8 cellular contexts compared by ENCODE assay signal in genomic region chr7:151110941-151111645, GRCh38. TPM values are rescaled to one million over a fixed set of nuclear protein-coding genes. Genes with fewer than 3 reads are reported as not detected.
DNase-seq lines count a peak whose midpoint lies in the region; ATAC-seq and TF ChIP-seq lines count a peak whose summit lies in the region.

No MANE protein-coding gene starts in this region.

- no peak overlapping the region for H2AFZ ChIP-seq in HCT116 (ENCODE audit: low read depth, low read length, poor library complexity, severe bottlenecking)

- no peak for TF ChIP-seq RAD21 in HCT116 (IDR thresholded peaks at IDR 0.05; ENCODE audit: low read depth)

- peak in 2 of 3 experiments; percentile 86 to 88; a peak in 4 of 6 replicates for TF ChIP-seq CTCF in HCT116 (IDR thresholded peaks at IDR 0.05 in 2 of 3, conservative IDR thresholded peaks at IDR 0.05 in 1 of 3; ENCODE audit: borderline replicate concordance in 1 of 3, insufficient read depth in 1 of 3, low read depth in 2 of 3, low read length in 2 of 3)

- peaks cover 78% of the 10 kb centered on the region for H3K79me2 ChIP-seq in HCT116 (ENCODE audit: insufficient read depth, low read length)

- CTCF ChIA-PET in HCT116 (lab: Charles Lee): interaction anchor here (0.7 to 4.5 kb wide), 17 partner anchors 13 to 231 kb away, joined by 3 to 25 read pairs (median 5); partner anchors contain the start of genes ABCB8, ATG9B, FASTK and GBX1

- no peak overlapping the region; the same call in 1 of the 2 replicates for H3K4me2 ChIP-seq in HCT116 (ENCODE audit: low read length)

- peak overlapping the region; percentile 17; the same call in 1 of the 2 replicates for H3K27ac ChIP-seq in HCT116 (ENCODE audit: low read depth, low read length)

- POLR2A ChIA-PET in HCT116 (lab: Charles Lee): interaction anchor here (0.6 kb wide), 1 partner anchor 332 kb away, joined by 3 read pairs; no protein-coding TSS in a partner anchor

- no peaks in the 10 kb centered on the region for H3K36me3 ChIP-seq in HCT116 (ENCODE audit: control insufficient read depth in 1 of 2, insufficient read depth in 2 of 2, low read length in 2 of 2)

- no TSS peak for BruUV-seq in HCT116 (replicated peaks; lab: Mats Ljungman, UMichigan)

- RAD21 ChIA-PET in HCT116 (lab: Charles Lee; ENCODE audit: low non-redundant PET in 1 of 2, low total read pairs in 2 of 2, uncharacterized antibody in 2 of 2, unreplicated experiment in 2 of 2): interaction anchor here (0.5 to 1.3 kb wide), 6 partner anchors 25 to 204 kb away, joined by 3 to 5 read pairs (median 3); partner anchors contain the start of gene AGAP3 (in 1 of the 2)

- H3K9me2 ChIP-seq in HCT116 (ENCODE audit: insufficient read depth): no peaks in the 10 kb centered on the region

- peak; percentile 91 for DNase-seq in DMS 273 (lab: John Stamatoyannopoulos, UW; ENCODE audit: unreplicated experiment)
- no peak for DNase-seq in DMS 273 treated with DMSO at 0.1 percent for 48 hours (lab: John Stamatoyannopoulos, UW)
- DNase-seq in HCT116 (ENCODE audit: low read depth, low spot score): no peak
- DNase-seq in NCI-H1105 treated with DMSO at 0.1 percent for 48 hours (lab: John Stamatoyannopoulos, UW): peak; percentile 24
- DNase-seq in central memory CD4-positive, alpha-beta T cell: peak; percentile 62
- DNase-seq in left lobe of liver (ENCODE audit: low spot score): peak; percentile 77
- peak; percentile 45 to 55 (median 53) for DNase-seq in stimulated activated CD4-positive, alpha-beta T cell treated with anti-CD3 and anti-CD28 coated beads, TNF-alpha, amount 100 ng/mL, for 1 hour (ENCODE audit: low read depth in 3 of 3, low spot score in 1 of 3)

- no peak for TF ChIP-seq POLR2A in HCT116 (IDR thresholded peaks at IDR 0.05; ENCODE audit: borderline replicate concordance, extremely low read depth, insufficient read depth, insufficient read length)

- H3K9ac ChIP-seq in HCT116 (ENCODE audit: low read length): no peak overlapping the region

- intact Hi-C loops in HCT116 (cut with micrococcal nuclease): loop anchor here (1.0 to 5.0 kb wide), 5 partner anchors 84 to 334 kb away; partner anchors contain the start of gene ABCB8

- no peaks in the 10 kb centered on the region for H3K9me3 ChIP-seq in HCT116 (ENCODE audit: control insufficient read depth in 1 of 2, insufficient read depth in 1 of 2, low read depth in 1 of 2, low read length in 2 of 2)

- H3K4me1 ChIP-seq in HCT116 (ENCODE audit: control insufficient read depth in 1 of 2, insufficient read depth in 2 of 2, low read length in 2 of 2): peaks cover 28 to 70% of the 10 kb centered on the region in 2 experiments

- no peak overlapping the region for H3K4me3 ChIP-seq in HCT116 (replicated peaks in 1 of 2; ENCODE audit: low read depth in 1 of 2, low read length in 2 of 2)

- no peaks in the 10 kb centered on the region; the same call in 1 of the 2 replicates for H4K20me1 ChIP-seq in HCT116 (ENCODE audit: insufficient read depth)

- ATAC-seq in HCT116 (peak; percentile 60), left lobe of liver (peak; percentile 92)
- peak; percentile 71 to 81 for ATAC-seq in activated CD4-positive, CD25-positive, alpha-beta regulatory T cell treated with anti-CD3 and anti-CD28 coated beads, Interleukin-2, amount 50 U/mL, for 24 hours

- H3K27me3 ChIP-seq in HCT116 (ENCODE audit: insufficient read depth, low read length): no peaks in the 10 kb centered on the region

TF ChIP-seq in HCT116, 20 proteins besides CTCF, POLR2A, EP300 and RAD21:
- TF ChIP-seq YY1 (IDR thresholded peaks at IDR 0.05; ENCODE audit: extremely low read depth, insufficient replicate concordance, low read depth, low read length): peak; percentile 33
- TF ChIP-seq ZBTB33 (IDR thresholded peaks at IDR 0.05; ENCODE audit: extremely low read depth, insufficient replicate concordance, low read length): no peak
- no peak for TF ChIP-seq MAX (IDR thresholded peaks at IDR 0.05)
- no peak for TF ChIP-seq CBX3 (IDR thresholded peaks at IDR 0.05; ENCODE audit: low read depth)
- TF ChIP-seq EGR1 (IDR thresholded peaks at IDR 0.05; ENCODE audit: low read depth): no peak

RNA-seq across cellular contexts. Expression of gene AGAP3, which starts 24.8 kb away (rescaled TPM):
- total RNA-seq in HCT116 (2021; ENCODE audit: unreplicated experiment) (126 TPM), left lobe of liver (54.7 TPM)
- 70.1 and 70.4 TPM in 2 replicates for polyA plus RNA-seq in HCT116 (2012)

RNA-seq across cellular contexts. Expression of gene TMUB1, which starts 27.8 kb away (rescaled TPM):
- total RNA-seq in HCT116 (2021; ENCODE audit: unreplicated experiment) (75.8 TPM), left lobe of liver (60.4 TPM)
- 71.5 and 73.7 TPM in 2 replicates for polyA plus RNA-seq in HCT116 (2012)

RNA-seq across cellular contexts. Expression of gene FASTK, which starts 30.5 kb away (rescaled TPM):
- total RNA-seq in HCT116 (2021; ENCODE audit: unreplicated experiment) (86.4 TPM), left lobe of liver (61.3 TPM)
- polyA plus RNA-seq in HCT116 (2012): 77.9 and 78.4 TPM in 2 replicates

RNA-seq across cellular contexts. Expression of gene SLC4A2, which starts 51.7 kb away (rescaled TPM):
- total RNA-seq in HCT116 (2021; ENCODE audit: unreplicated experiment) (240 TPM), left lobe of liver (83.1 TPM)
- polyA plus RNA-seq in HCT116 (2012): 195 and 199 TPM in 2 replicates

RNA-seq across cellular contexts. Expression of gene CDK5, which starts 53.4 kb away (rescaled TPM):
- total RNA-seq in HCT116 (2021; ENCODE audit: unreplicated experiment) (19.8 TPM), left lobe of liver (9.6 TPM)
- 20.4 and 20.9 TPM in 2 replicates for polyA plus RNA-seq in HCT116 (2012)

Comparison
In these comparisons a context has a peak if more than half of its experiments do, and no peak if none do; other contexts are left out.
1. DNase-seq: peak in DMS 273 (single experiment), NCI-H1105 treated with DMSO at 0.1 percent for 48 hours (single experiment), central memory CD4-positive, alpha-beta T cell (single experiment), left lobe of liver (single experiment) and stimulated activated CD4-positive, alpha-beta T cell treated with anti-CD3 and anti-CD28 coated beads, TNF-alpha, amount 100 ng/mL, for 1 hour (3 of 3); none in DMS 273 treated with DMSO at 0.1 percent for 48 hours (single experiment) and HCT116 (single experiment).
2. Peak in every context shown above with its lines, with median percentiles within 50 percentile points of each other: ATAC-seq.